24 cellular contexts compared by ENCODE assay signal in the genomic region with DNA sequence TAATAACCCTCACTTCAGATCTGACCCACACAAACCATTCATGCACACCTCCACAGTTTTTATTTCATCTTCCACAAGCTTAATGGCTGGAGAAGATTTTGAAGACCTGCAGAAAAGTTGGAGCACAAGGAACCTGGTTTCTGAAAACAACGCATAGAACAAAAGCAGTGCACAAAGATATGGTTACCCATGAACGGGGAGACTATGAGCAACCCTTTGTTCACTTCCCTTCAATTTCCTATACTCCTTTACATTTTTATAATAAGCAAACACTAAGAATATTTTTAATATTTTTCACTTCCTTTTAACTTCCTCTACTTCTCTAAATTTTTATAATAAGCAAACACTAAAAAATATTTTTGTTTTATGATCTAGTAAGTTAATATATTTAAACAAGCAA.
"Had no signal": no experiment of that assay in that cellular context is flagged by ENCODE, and none has a peak within 500 bp of the region (broad histone marks: within the 10 kb centered on the region; RNA-seq: fewer than 3 reads in every experiment).

No MANE protein-coding gene starts in this region.

- H3K4me3 Mint-ChIP-seq: nephron progenitor cell; stimulated activated effector memory CD8-positive, alpha-beta T cell treated with anti-CD3 and anti-CD28 coated beads, Interleukin-12 subunit alpha, Interleukin-12 subunit beta, amount 100 ng/mL, for 72 hours; stimulated activated naive CD8-positive, alpha-beta T cell treated with anti-CD3 and anti-CD28 coated beads, Interleukin-15, Interleukin-2, amounts not matched to agents 100 ng/mL and 50 ng/mL, for 24 hours had no signal

- DNase-seq: effector CD4-positive, alpha-beta T cell; foreskin fibroblast; gastrocnemius medialis; head of caudate nucleus; mesenchymal stem cell; midbrain; naive thymus-derived CD8-positive, alpha-beta T cell; nephron progenitor cell; nucleus accumbens; right cardiac atrium; sigmoid colon; stimulated activated CD4-positive, alpha-beta T cell treated with anti-CD3 and anti-CD28 coated beads, Interleukin-2, amount 100 ng/mL, for 24 hours; stimulated activated CD4-positive, alpha-beta T cell treated with anti-CD3 and anti-CD28 coated beads, Interleukin-4, amount 100 ng/mL, for 24 hours; transverse colon had no signal

- H3K36me3 ChIP-seq: gastrocnemius medialis, prostate gland, sigmoid colon, thoracic aorta, transverse colon, vagina had no signal

- H3K9me3 Mint-ChIP-seq: naive thymus-derived CD8-positive, alpha-beta T cell; nephron progenitor cell; stimulated activated naive CD8-positive, alpha-beta T cell treated with anti-CD3 and anti-CD28 coated beads, Interleukin-15, Interleukin-2, amounts not matched to agents 100 ng/mL and 50 ng/mL, for 24 hours had no signal

- H3K4me1 Mint-ChIP-seq: nephron progenitor cell; stimulated activated effector memory CD8-positive, alpha-beta T cell treated with anti-CD3 and anti-CD28 coated beads, Interleukin-12 subunit alpha, Interleukin-12 subunit beta, amount 100 ng/mL, for 72 hours had no signal

- H3K4me3 ChIP-seq: coronary artery, gastrocnemius medialis, lung, prostate gland, sigmoid colon, thoracic aorta, transverse colon, vagina had no signal

- H3K27ac ChIP-seq: coronary artery, epithelial cell of prostate, gastrocnemius medialis, prostate gland, sigmoid colon, thoracic aorta, transverse colon, vagina had no signal

- H3K27me3 Mint-ChIP-seq: naive thymus-derived CD8-positive, alpha-beta T cell had no signal

- H3K4me1 ChIP-seq: prostate gland, sigmoid colon, transverse colon, vagina had no signal

- H3K36me3 Mint-ChIP-seq: naive thymus-derived CD8-positive, alpha-beta T cell; stimulated activated effector memory CD8-positive, alpha-beta T cell treated with anti-CD3 and anti-CD28 coated beads, Interleukin-12 subunit alpha, Interleukin-12 subunit beta, amount 100 ng/mL, for 72 hours had no signal

- H3K27me3 ChIP-seq: gastrocnemius medialis, sigmoid colon, transverse colon, vagina had no signal

- H3K27ac Mint-ChIP-seq: naive thymus-derived CD8-positive, alpha-beta T cell; nephron progenitor cell; stimulated activated effector memory CD8-positive, alpha-beta T cell treated with anti-CD3 and anti-CD28 coated beads, Interleukin-12 subunit alpha, Interleukin-12 subunit beta, amount 100 ng/mL, for 72 hours; stimulated activated naive CD8-positive, alpha-beta T cell treated with anti-CD3 and anti-CD28 coated beads, Interleukin-15, Interleukin-2, amounts not matched to agents 100 ng/mL and 50 ng/mL, for 24 hours had no signal

- ATAC-seq: esophagus mucosa; gastrocnemius medialis; left lobe of liver; naive thymus-derived CD8-positive, alpha-beta T cell; right cardiac atrium; stimulated activated effector memory CD8-positive, alpha-beta T cell treated with anti-CD3 and anti-CD28 coated beads, Interleukin-12 subunit alpha, Interleukin-12 subunit beta, amount 100 ng/mL, for 72 hours had no signal
